In genomic region chr5:109407913-109408312, GRCh38 we compare ENCODE assay signal across 8 cellular contexts. TPM values are rescaled to one million over a fixed set of nuclear protein-coding genes. Genes with fewer than 3 reads are reported as not detected.
DNase-seq lines count a peak whose midpoint lies in the region; ATAC-seq, FAIRE-seq and TF ChIP-seq lines count a peak whose summit lies in the region.

No MANE protein-coding gene starts in this region.

- POLR2A ChIA-PET in CD4-positive, alpha-beta T cell (lab: Charles Lee), result no interaction called here

- H3K27ac Mint-ChIP-seq in CD4-positive, alpha-beta T cell, result peak overlapping the region; percentile 99
- H3K27ac Mint-ChIP-seq in nephron, result peak overlapping the region; percentile 75 to 99 (median 99)

- H3K4me3 ChIP-seq in MG63 (peak overlapping the region; percentile 88), bronchial epithelial cell (ENCODE audit: low read depth, low read length) (peak overlapping the region; percentile 93)

- H3K9me3 ChIP-seq in CD4-positive, alpha-beta T cell (ENCODE audit: control insufficient read depth, low read length), result no peaks in the 10 kb centered on the region
- H3K9me3 ChIP-seq in MG63, result peaks cover 16% of the 10 kb centered on the region

- no peak for TF ChIP-seq CTCF in CD4-positive, alpha-beta T cell (IDR thresholded peaks at IDR 0.05)
- TF ChIP-seq CTCF in bronchial epithelial cell (IDR thresholded peaks at IDR 0.05; ENCODE audit: insufficient read depth, low read length, severe bottlenecking), result no peak
- TF ChIP-seq CTCF in nephron (IDR thresholded peaks at IDR 0.05; ENCODE audit: unreplicated experiment in 3 of 3), result no peak

- H3K36me3 Mint-ChIP-seq in CD4-positive, alpha-beta T cell (ENCODE audit: low read depth), result peaks cover 66% of the 10 kb centered on the region
- H3K36me3 Mint-ChIP-seq in nephron (ENCODE audit: low read depth), result peaks cover 23% of the 10 kb centered on the region

- CTCF ChIA-PET in CD4-positive, alpha-beta T cell (lab: Charles Lee), result interaction anchor here (0.6 to 1.2 kb wide), 2 partner anchors 37 to 46 kb away, joined by 3 read pairs; no protein-coding TSS in a partner anchor

- no peaks in the 10 kb centered on the region for H3K27me3 ChIP-seq in CD4-positive, alpha-beta T cell (ENCODE audit: control insufficient read depth, insufficient read depth, low read length)
- H3K27me3 ChIP-seq in MG63 (no peaks in the 10 kb centered on the region), bronchial epithelial cell (ENCODE audit: control insufficient read depth, insufficient read depth, low read length) (no peaks in the 10 kb centered on the region)

- peaks cover 65% of the 10 kb centered on the region for H3K4me1 Mint-ChIP-seq in CD4-positive, alpha-beta T cell (ENCODE audit: low read depth)
- H3K4me1 Mint-ChIP-seq in nephron, result peaks cover 20% of the 10 kb centered on the region

- intact Hi-C loops in CD4-positive, alpha-beta T cell (cut with DNase I, micrococcal nuclease), result loop anchor here (2.0 to 10.0 kb wide), 5 partner anchors 31 to 1025 kb away; partner anchors contain the start of genes FBXL17 (in 1 of the 2) and MAN2A1 (in 1 of the 2)

- H3K4me3 Mint-ChIP-seq in CD4-positive, alpha-beta T cell, result peak overlapping the region; percentile 100
- peak overlapping the region; percentile 99 to 100 (median 99) for H3K4me3 Mint-ChIP-seq in nephron

- no peaks in the 10 kb centered on the region for H3K9me3 Mint-ChIP-seq in CD4-positive, alpha-beta T cell
- peaks cover 3% of the 10 kb centered on the region for H3K9me3 Mint-ChIP-seq in nephron

- FAIRE-seq in bronchial epithelial cell (lab: Jason Lieb, UNC), result no peak

- DNase-seq in CD4-positive, alpha-beta T cell, result no peak
- DNase-seq in MG63 (no peak), bronchial epithelial cell (ENCODE audit: low read depth) (no peak), HuH-7.5 (ENCODE audit: low spot score) (no peak), A172 (ENCODE audit: low spot score) (no peak), NCI-H526 (lab: John Stamatoyannopoulos, UW) (no peak)

- ATAC-seq in CD4-positive, alpha-beta T cell (ENCODE audit: poor library complexity), result no peak
- no peak for ATAC-seq in HG02981 (IDR thresholded peaks at IDR 0.05; ENCODE audit: unreplicated experiment)

- H3K27me3 Mint-ChIP-seq in CD4-positive, alpha-beta T cell, result no peaks in the 10 kb centered on the region
- H3K27me3 Mint-ChIP-seq in nephron (ENCODE audit: low read depth), result no peaks in the 10 kb centered on the region

- no peak overlapping the region for H3K27ac ChIP-seq in CD4-positive, alpha-beta T cell (ENCODE audit: low read depth, low read length)

- H3K36me3 ChIP-seq in MG63, result peaks cover 13% of the 10 kb centered on the region
- no peaks in the 10 kb centered on the region for H3K36me3 ChIP-seq in bronchial epithelial cell (ENCODE audit: control insufficient read depth, insufficient read depth, low read length)

RNA-seq across cellular contexts. Expression of gene PJA2, which starts 1.9 kb away (rescaled TPM):
- total RNA-seq in CD4-positive, alpha-beta T cell, result 10 to 100 TPM; 88.8 to 92.9 TPM
- 43.8 and 57.7 TPM in 2 replicates for total RNA-seq in MG63 (2014; rRNA removed; shearing (Covaris generic); ENCODE audit: low replicate concordance)
- total RNA-seq in bronchial epithelial cell, result 41.0 and 50.3 TPM in 2 replicates
- total RNA-seq in A172 (2014; rRNA removed; shearing (Covaris generic)), result 53.9 and 55.2 TPM in 2 replicates
